19 cellular contexts compared by ENCODE assay signal in genomic region chr4:99841143-99841542, GRCh38. TPM values are rescaled to one million over a fixed set of nuclear protein-coding genes. Genes with fewer than 3 reads are reported as not detected.
DNase-seq lines count a peak whose midpoint lies in the region; ATAC-seq and TF ChIP-seq lines count a peak whose summit lies in the region.
"Had no signal": no experiment of that assay in that cellular context is flagged by ENCODE, and none has a peak within 500 bp of the region (broad histone marks: within the 10 kb centered on the region; RNA-seq: fewer than 3 reads in every experiment).

No MANE protein-coding gene starts in this region.

- CTCF ChIA-PET in activated naive CD4-positive, alpha-beta T cell treated with anti-CD3 and anti-CD28 coated beads for 36 hours (lab: Charles Lee) = no interaction called here

- H3K36me3 Mint-ChIP-seq in activated naive CD4-positive, alpha-beta T cell treated with anti-CD3 and anti-CD28 coated beads for 36 hours (ENCODE audit: low read depth) = peaks cover 40% of the 10 kb centered on the region
- H3K36me3 Mint-ChIP-seq in T-helper 17 cell (ENCODE audit: low read depth) = peaks cover 22% of the 10 kb centered on the region
- H3K36me3 Mint-ChIP-seq in stimulated activated naive B cell treated with anti-CD40 and anti-IgM and Interleukin-4, amounts not matched to agents 10 μg/mL and 1 μg/mL and 100 μg/mL, for 72 hours = peaks cover 61 to 77% of the 10 kb centered on the region in 2 donors
- H3K36me3 Mint-ChIP-seq in glutamatergic neuron (ENCODE audit: unreplicated experiment) = no peaks in the 10 kb centered on the region

- TF ChIP-seq CTCF in glutamatergic neuron (IDR thresholded peaks at IDR 0.05; ENCODE audit: partially characterized antibody, unreplicated experiment) = no peak

- peaks cover 36% of the 10 kb centered on the region for H3K4me1 Mint-ChIP-seq in activated naive CD4-positive, alpha-beta T cell treated with anti-CD3 and anti-CD28 coated beads for 36 hours (ENCODE audit: low read depth)
- H3K4me1 Mint-ChIP-seq in T-helper 17 cell (peaks cover 30% of the 10 kb centered on the region), glutamatergic neuron (ENCODE audit: low read depth, unreplicated experiment) (no peaks in the 10 kb centered on the region)
- peaks cover 41 to 65% of the 10 kb centered on the region in 2 donors for H3K4me1 Mint-ChIP-seq in stimulated activated naive B cell treated with anti-CD40 and anti-IgM and Interleukin-4, amounts not matched to agents 10 μg/mL and 1 μg/mL and 100 μg/mL, for 72 hours
- H3K4me1 Mint-ChIP-seq: endodermal cell had no signal

- no peak for DNase-seq in activated naive CD4-positive, alpha-beta T cell treated with anti-CD3 and anti-CD28 coated beads for 36 hours
- DNase-seq in activated naive CD4-positive, alpha-beta T cell treated with Interleukin-2 at 50 U/mL for 16 hours = no peak
- DNase-seq in T-helper 17 cell = no peak
- no peak for DNase-seq in stimulated activated naive B cell treated with anti-CD40 and anti-IgM and Interleukin-4, amounts not matched to agents 10 μg/mL and 1 μg/mL and 100 μg/mL, for 72 hours
- DNase-seq in NK-92 (lab: John Stamatoyannopoulos, UW; ENCODE audit: unreplicated experiment) = no peak
- DNase-seq in globus pallidus (ENCODE audit: low spot score) = no peak
- DNase-seq in glutamatergic neuron = no peak
- DNase-seq: activated CD8-positive, alpha-beta memory T cell treated with anti-CD3 and anti-CD28 coated beads, Interleukin-2, amount 50 U/mL, for 4 hours; endodermal cell; lower lobe of right lung; NCI-H1930; pancreas; stimulated activated CD4-positive, alpha-beta T cell treated with anti-CD3 and anti-CD28 coated beads, Interleukin-4, amount 100 ng/mL, for 24 hours; T-helper 1 cell had no signal

- intact Hi-C loops in activated naive CD4-positive, alpha-beta T cell treated with anti-CD3 and anti-CD28 coated beads for 36 hours (cut with micrococcal nuclease) = loop anchor here (2.0 to 10.0 kb wide), 2 partner anchors 16 to 1356 kb away; no protein-coding TSS in a partner anchor

- H3K27me3 Mint-ChIP-seq in activated naive CD4-positive, alpha-beta T cell treated with anti-CD3 and anti-CD28 coated beads for 36 hours (ENCODE audit: low read depth) = no peaks in the 10 kb centered on the region
- H3K27me3 Mint-ChIP-seq in T-helper 17 cell (no peaks in the 10 kb centered on the region), glutamatergic neuron (ENCODE audit: unreplicated experiment) (peaks cover 3% of the 10 kb centered on the region)
- no peaks in the 10 kb centered on the region for H3K27me3 Mint-ChIP-seq in stimulated activated naive B cell treated with anti-CD40 and anti-IgM and Interleukin-4, amounts not matched to agents 10 μg/mL and 1 μg/mL and 100 μg/mL, for 72 hours

- ATAC-seq in HG02588 (IDR thresholded peaks at IDR 0.05; ENCODE audit: unreplicated experiment) = peak; percentile 60
- ATAC-seq in T-helper 17 cell = peak; percentile 65
- peak; percentile 75 to 81 for ATAC-seq in stimulated activated naive B cell treated with anti-CD40 and anti-IgM and Interleukin-4, amounts not matched to agents 10 μg/mL and 1 μg/mL and 100 μg/mL, for 72 hours (replicated peaks)
- ATAC-seq: lower lobe of right lung, pancreas had no signal

- H3K27ac Mint-ChIP-seq in activated naive CD4-positive, alpha-beta T cell treated with anti-CD3 and anti-CD28 coated beads for 36 hours = peak overlapping the region; percentile 57
- H3K27ac Mint-ChIP-seq in T-helper 17 cell = peak overlapping the region; percentile 85
- H3K27ac Mint-ChIP-seq in stimulated activated naive B cell treated with anti-CD40 and anti-IgM and Interleukin-4, amounts not matched to agents 10 μg/mL and 1 μg/mL and 100 μg/mL, for 72 hours = peak overlapping the region; percentile 70
- H3K27ac Mint-ChIP-seq in glutamatergic neuron (ENCODE audit: unreplicated experiment) = no peak overlapping the region
- H3K27ac Mint-ChIP-seq: endodermal cell had no signal

- H3K9me3 Mint-ChIP-seq in activated naive CD4-positive, alpha-beta T cell treated with anti-CD3 and anti-CD28 coated beads for 36 hours = no peaks in the 10 kb centered on the region
- H3K9me3 Mint-ChIP-seq in stimulated activated naive B cell treated with anti-CD40 and anti-IgM and Interleukin-4, amounts not matched to agents 10 μg/mL and 1 μg/mL and 100 μg/mL, for 72 hours = peaks cover 2 to 5% of the 10 kb centered on the region in 2 donors
- no peaks in the 10 kb centered on the region for H3K9me3 Mint-ChIP-seq in glutamatergic neuron (ENCODE audit: unreplicated experiment)
- H3K9me3 Mint-ChIP-seq: endodermal cell had no signal

- H3K9me3 ChIP-seq in T-helper 17 cell (ENCODE audit: control insufficient read depth, low read length, poor library complexity, severe bottlenecking) = no peaks in the 10 kb centered on the region
- H3K9me3 ChIP-seq: lower lobe of right lung, pancreas, thoracic aorta had no signal

- no peak overlapping the region for H3K4me3 Mint-ChIP-seq in activated naive CD4-positive, alpha-beta T cell treated with anti-CD3 and anti-CD28 coated beads for 36 hours
- no peak overlapping the region for H3K4me3 Mint-ChIP-seq in T-helper 17 cell
- no peak overlapping the region for H3K4me3 Mint-ChIP-seq in stimulated activated naive B cell treated with anti-CD40 and anti-IgM and Interleukin-4, amounts not matched to agents 10 μg/mL and 1 μg/mL and 100 μg/mL, for 72 hours
- no peak overlapping the region for H3K4me3 Mint-ChIP-seq in glutamatergic neuron (ENCODE audit: unreplicated experiment)
- H3K4me3 Mint-ChIP-seq: endodermal cell had no signal

RNA-seq across cellular contexts. Expression of gene DAPP1, which starts 24.5 kb away (rescaled TPM):
- total RNA-seq in activated naive CD4-positive, alpha-beta T cell treated with anti-CD3 and anti-CD28 coated beads for 36 hours = 10 to 100 TPM; 24.4 to 25.8 TPM
- total RNA-seq in T-helper 17 cell (10 to 100 TPM; 24.5 to 50.4 TPM), glutamatergic neuron (ENCODE audit: unreplicated experiment) (not detected)
- total RNA-seq: endodermal cell, H4, myocyte, NCI-H460 had no signal

RNA-seq across cellular contexts. Expression of gene LAMTOR3, which starts 53.1 kb away (rescaled TPM):
- total RNA-seq in activated naive CD4-positive, alpha-beta T cell treated with anti-CD3 and anti-CD28 coated beads for 36 hours = 10 to 100 TPM; 24.9 to 26.9 TPM
- total RNA-seq in T-helper 17 cell (10 to 100 TPM; 17.9 to 22.4 TPM), glutamatergic neuron (ENCODE audit: unreplicated experiment) (39.1 TPM)

Comparison
In these comparisons a context has a peak if more than half of its experiments do, and no peak if none do; other contexts are left out.
1. RNA of gene DAPP1, which starts 24.5 kb away (total RNA-seq): 24.5 to 50.4 TPM in T-helper 17 cell and 24.4 to 25.8 TPM in activated naive CD4-positive, alpha-beta T cell treated with anti-CD3 and anti-CD28 coated beads for 36 hours; not detected in glutamatergic neuron (single experiment); every median in the first group is over 10 times any median in the second.
2. Peak in every context shown above with its lines, with median percentiles within 50 percentile points of each other: ATAC-seq.